In genomic region chr11:73676552-73676951, GRCh38 we compare ENCODE assay signal across 8 cellular contexts. TPM values are rescaled to one million over a fixed set of nuclear protein-coding genes. Genes with fewer than 3 reads are reported as not detected.
DNase-seq lines count a peak whose midpoint lies in the region; FAIRE-seq and TF ChIP-seq lines count a peak whose summit lies in the region.
"Not testable (repeated sequence)": the region's sequence is repeated elsewhere in the genome, so short reads cannot be mapped to it uniquely, and the experiment has no call there.
"Had no signal": no experiment of that assay in that cellular context is flagged by ENCODE, and none has a peak within 500 bp of the region (broad histone marks: within the 10 kb centered on the region; RNA-seq: fewer than 3 reads in every experiment).

No MANE protein-coding gene starts in this region.

- not testable (repeated sequence) for H3K4me1 ChIP-seq in HAP-1, neural progenitor cell
- peaks cover 34% of the 10 kb centered on the region for H3K4me1 ChIP-seq in Loucy (ENCODE audit: insufficient read depth, low read length, poor library complexity, severe bottlenecking)

- not testable (repeated sequence) for H4K20me1 ChIP-seq in Loucy (ENCODE audit: insufficient read depth, low read length, poor library complexity, severe bottlenecking); neural progenitor cell (ENCODE audit: low read depth)

- not testable (repeated sequence) for H3K9me2 ChIP-seq in Loucy (replicated peaks; ENCODE audit: low read depth, low read length)

- H3K4me1 Mint-ChIP-seq in glutamatergic neuron (ENCODE audit: low read depth, unreplicated experiment); neural progenitor cell: not testable (repeated sequence)

- H3K27me3 Mint-ChIP-seq in glutamatergic neuron (ENCODE audit: unreplicated experiment); neural progenitor cell (ENCODE audit: insufficient read depth, low read depth): not testable (repeated sequence)

- H3K27ac ChIP-seq in C4-2B, neural progenitor cell: not testable (repeated sequence)
- peak overlapping the region; percentile 92 for H3K27ac ChIP-seq in VCaP

- peak overlapping the region; percentile 50 for H2AFZ ChIP-seq in Loucy (ENCODE audit: low read length)
- H2AFZ ChIP-seq in neural progenitor cell (replicated peaks), result not testable (repeated sequence)

- not testable (repeated sequence) for H3K27me3 ChIP-seq in HAP-1 (ENCODE audit: low read depth); Loucy (ENCODE audit: insufficient read depth, low read length, poor library complexity, severe bottlenecking); neural progenitor cell

- in situ Hi-C loops in HAP-1 (cut with MboI; ENCODE audit: low sequenced_read_pairs), result not testable (repeated sequence)

- H3K79me2 ChIP-seq in Loucy (ENCODE audit: insufficient read depth, low read length); neural progenitor cell (ENCODE audit: low read depth): not testable (repeated sequence)

- TF ChIP-seq CTCF in C4-2B (conservative IDR thresholded peaks at IDR 0.05) (peak; percentile 41), Loucy (conservative IDR thresholded peaks at IDR 0.05; ENCODE audit: low read length) (peak; percentile 44), glutamatergic neuron (IDR thresholded peaks at IDR 0.05; ENCODE audit: partially characterized antibody, unreplicated experiment) (peak; percentile 18), neural progenitor cell (IDR thresholded peaks at IDR 0.05) (peak; percentile 25)
- not testable (repeated sequence) for TF ChIP-seq CTCF in VCaP (conservative IDR thresholded peaks at IDR 0.05)

- not testable (repeated sequence) for H3K4me3 ChIP-seq in HAP-1, neural progenitor cell
- H3K4me3 ChIP-seq in Loucy (ENCODE audit: low read length, poor library complexity, severe bottlenecking), result peak overlapping the region; percentile 56

- DNase-seq in HAP-1 (ENCODE audit: low spot score in 2 of 2), result peak; percentile 43 to 74
- DNase-seq in glutamatergic neuron; neural progenitor cell (ENCODE audit: low spot score): not testable (repeated sequence)

- not testable (repeated sequence) for H3K4me3 Mint-ChIP-seq in glutamatergic neuron (ENCODE audit: unreplicated experiment); neural progenitor cell

- not testable (repeated sequence) for H3K9me3 ChIP-seq in HAP-1; Loucy (ENCODE audit: insufficient read depth, low read depth, low read length); neural progenitor cell (ENCODE audit: low read depth)

- FAIRE-seq in colon (lab: Jason Lieb, UNC), result peak; percentile 72

- H3K9ac ChIP-seq in Loucy (ENCODE audit: low read depth, low read length, poor library complexity, severe bottlenecking), result peak overlapping the region; percentile 68
- H3K9ac ChIP-seq in neural progenitor cell, result not testable (repeated sequence)

- not testable (repeated sequence) for H3K27ac Mint-ChIP-seq in glutamatergic neuron (ENCODE audit: unreplicated experiment); neural progenitor cell

- H3K36me3 ChIP-seq in HAP-1 (replicated peaks); neural progenitor cell: not testable (repeated sequence)
- H3K36me3 ChIP-seq in Loucy (ENCODE audit: insufficient read depth, low read length), result peaks cover 14% of the 10 kb centered on the region

- H3K4me2 ChIP-seq in Loucy (ENCODE audit: low read depth, low read length, poor library complexity, severe bottlenecking), result peak overlapping the region; percentile 68
- H3K4me2 ChIP-seq in neural progenitor cell, result not testable (repeated sequence)

- H3F3A ChIP-seq in Loucy (ENCODE audit: low read depth); neural progenitor cell (ENCODE audit: low read depth): not testable (repeated sequence)

- not testable (repeated sequence) for H3K9me3 Mint-ChIP-seq in glutamatergic neuron (ENCODE audit: unreplicated experiment); neural progenitor cell

- H3K36me3 Mint-ChIP-seq in glutamatergic neuron (ENCODE audit: unreplicated experiment), result not testable (repeated sequence)
- peaks cover 12% of the 10 kb centered on the region for H3K36me3 Mint-ChIP-seq in neural progenitor cell

RNA-seq across cellular contexts. Expression of gene PLEKHB1, which starts 30.2 kb away (rescaled TPM):
- total RNA-seq in glutamatergic neuron (ENCODE audit: unreplicated experiment) (4.8 TPM), neural progenitor cell (ENCODE audit: low replicate concordance) (8.8 and 31.1 TPM in 2 replicates)
- total RNA-seq: Daoy had no signal
